ENCODE assay signal across 8 cellular contexts in the genomic region with DNA sequence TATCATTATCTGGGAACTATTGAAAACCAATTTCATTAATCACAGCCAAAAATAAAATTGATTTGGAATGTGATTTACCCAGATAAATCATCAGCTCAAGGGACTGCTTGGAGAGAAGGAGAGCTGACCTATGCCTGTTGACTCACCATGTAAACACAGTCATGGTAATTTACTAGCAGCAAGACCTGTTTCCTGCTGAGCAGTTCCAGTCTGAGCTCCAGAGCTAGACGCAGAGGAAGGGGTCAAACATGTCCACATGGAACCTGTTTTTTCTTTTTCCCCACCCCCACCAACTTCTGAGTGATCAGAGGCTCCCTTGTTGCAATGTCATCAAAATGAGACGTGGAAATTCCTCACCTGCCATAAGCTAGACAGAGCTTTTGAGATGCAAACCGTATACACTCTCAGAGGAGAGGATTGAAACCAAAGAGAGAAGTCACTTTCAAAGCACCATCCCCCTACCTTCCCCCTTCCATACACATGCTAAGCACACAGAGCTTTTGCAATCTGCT. TPM values are rescaled to one million over a fixed set of nuclear protein-coding genes. Genes with fewer than 3 reads are reported as not detected.
A peak's percentile ranks its signal among the peaks of the same experiment; 100 is the strongest.
DNase-seq lines count a peak whose midpoint lies in the region; ATAC-seq and TF ChIP-seq lines count a peak whose summit lies in the region.

No MANE protein-coding gene starts in this region.

- CTCF ChIA-PET in mammary epithelial cell (lab: Charles Lee; ENCODE audit: low non-redundant PET): interaction anchor here (0.6 to 1.0 kb wide), 2 partner anchors 96 to 116 kb away, joined by 7 to 10 read pairs; no protein-coding TSS in a partner anchor

- no peaks in the 10 kb centered on the region for H3K9me3 ChIP-seq in mammary epithelial cell (replicated peaks; ENCODE audit: insufficient read depth, low read length)

- peak overlapping the region; percentile 21 for H3K4me3 Mint-ChIP-seq in activated CD4-positive, alpha-beta T cell treated with anti-CD3 and anti-CD28 coated beads, Interleukin-2, amount 10 ng/mL, durations not matched to agents 24 days and 14 days

- no peak overlapping the region for H3K9ac ChIP-seq in mammary epithelial cell (ENCODE audit: insufficient read depth, low read length)

- H3K4me3 ChIP-seq in mammary epithelial cell (replicated peaks in 1 of 3; ENCODE audit: insufficient read depth in 1 of 3, low read depth in 2 of 3, low read length in 3 of 3): no peak overlapping the region

- in situ Hi-C loops in mammary epithelial cell (cut with MboI; ENCODE audit: low sequenced_read_pairs in 2 of 2): loop anchor here in 1 of 2 donors (10.0 kb wide), 1 partner anchor 201 kb away; no protein-coding TSS in a partner anchor

- no peaks in the 10 kb centered on the region for H3K79me2 ChIP-seq in mammary epithelial cell (ENCODE audit: insufficient read depth, low read length)

- H3K36me3 ChIP-seq in mammary epithelial cell (ENCODE audit: insufficient read depth, low read length): no peaks in the 10 kb centered on the region

- H3K27ac Mint-ChIP-seq in activated CD4-positive, alpha-beta T cell treated with anti-CD3 and anti-CD28 coated beads, Interleukin-2, amount 10 ng/mL, durations not matched to agents 24 days and 14 days: peak overlapping the region; percentile 65

- peak overlapping the region; percentile 21 for H3K4me2 ChIP-seq in mammary epithelial cell (ENCODE audit: insufficient read depth, low read depth, low read length)

- no peaks in the 10 kb centered on the region for H3K36me3 Mint-ChIP-seq in activated CD4-positive, alpha-beta T cell treated with anti-CD3 and anti-CD28 coated beads, Interleukin-2, amount 10 ng/mL, durations not matched to agents 24 days and 14 days (ENCODE audit: low read depth)

- no peaks in the 10 kb centered on the region for H4K20me1 ChIP-seq in mammary epithelial cell (ENCODE audit: insufficient read depth, low read length)

- no TSS peak for BruUV-seq in mammary epithelial cell (replicated peaks; lab: Mats Ljungman, UMichigan)

- 47% methylated on average over 3 of the region's 3 CpGs for WGBS in mammary epithelial cell (ENCODE audit: low coverage, missing lambda C conversion rate)

- H3K9me3 Mint-ChIP-seq in activated CD4-positive, alpha-beta T cell treated with anti-CD3 and anti-CD28 coated beads, Interleukin-2, amount 10 ng/mL, durations not matched to agents 24 days and 14 days: peaks cover 4% of the 10 kb centered on the region

- peak overlapping the region; percentile 11 for H2AFZ ChIP-seq in mammary epithelial cell (ENCODE audit: low read depth, low read length)

- intact Hi-C loops in activated CD4-positive, alpha-beta T cell treated with anti-CD3 and anti-CD28 coated beads, Interleukin-2, amount 10 ng/mL, durations not matched to agents 24 days and 14 days (cut with micrococcal nuclease): loop anchor here (1.0 to 5.0 kb wide), 2 partner anchors 21 to 79 kb away; no protein-coding TSS in a partner anchor
- intact Hi-C loops in mammary epithelial cell (cut with micrococcal nuclease): loop anchor here (1.0 to 10.0 kb wide), 4 partner anchors 25 to 271 kb away; partner anchors contain the start of gene TRIM45

- TF ChIP-seq CTCF in mammary epithelial cell (conservative IDR thresholded peaks at IDR 0.05 in 1 of 2, IDR thresholded peaks at IDR 0.05 in 1 of 2; ENCODE audit: extremely low read depth in 1 of 2, insufficient read depth in 1 of 2, low read depth in 1 of 2, low read length in 2 of 2): no peak

- H3K27ac ChIP-seq in mammary epithelial cell (ENCODE audit: insufficient read depth, low read depth, low read length): no peak overlapping the region

- no peak for DNase-seq in activated CD4-positive, alpha-beta T cell treated with anti-CD3 and anti-CD28 coated beads, Interleukin-2, amount 10 ng/mL, durations not matched to agents 24 days and 14 days
- no peak for DNase-seq in activated CD4-positive, alpha-beta T cell treated with anti-CD3 and anti-CD28 coated beads for 4 hours
- DNase-seq in NCI-H510A treated with DMSO at 0.1 percent for 48 hours (lab: John Stamatoyannopoulos, UW) (peak; percentile 78), mammary epithelial cell (peak; percentile 83), mucosa of gallbladder (ENCODE audit: low spot score) (peak; percentile 73)

- peaks cover 32% of the 10 kb centered on the region for H3K4me1 ChIP-seq in mammary epithelial cell (ENCODE audit: insufficient read depth, low read length)

- ATAC-seq in GM21390 (IDR thresholded peaks at IDR 0.05; ENCODE audit: unreplicated experiment) (no peak), GM21737 (IDR thresholded peaks at IDR 0.05; ENCODE audit: unreplicated experiment) (no peak), GM18870 (IDR thresholded peaks at IDR 0.05; ENCODE audit: unreplicated experiment) (no peak)

- dilution Hi-C loops in mammary epithelial cell (cut with HindIII; ENCODE audit: low sequenced_read_pairs): no loop called here

- H3K27me3 ChIP-seq in mammary epithelial cell (ENCODE audit: insufficient read depth, low read length): no peaks in the 10 kb centered on the region

- no peaks in the 10 kb centered on the region for H3K27me3 Mint-ChIP-seq in activated CD4-positive, alpha-beta T cell treated with anti-CD3 and anti-CD28 coated beads, Interleukin-2, amount 10 ng/mL, durations not matched to agents 24 days and 14 days

- peaks cover 21% of the 10 kb centered on the region for H3K4me1 Mint-ChIP-seq in activated CD4-positive, alpha-beta T cell treated with anti-CD3 and anti-CD28 coated beads, Interleukin-2, amount 10 ng/mL, durations not matched to agents 24 days and 14 days

RNA-seq across cellular contexts. Expression of gene PTGFRN, which starts 56.0 kb away (rescaled TPM):
- total RNA-seq in activated CD4-positive, alpha-beta T cell treated with anti-CD3 and anti-CD28 coated beads, Interleukin-2, amount 10 ng/mL, durations not matched to agents 24 days and 14 days: 35.4 and 35.6 TPM in 2 replicates
- 100 to 1,000 TPM; 143 to 150 TPM for total RNA-seq in mammary epithelial cell
- 79.4 TPM for polyA plus RNA-seq in mammary epithelial cell
- polyA minus RNA-seq in mammary epithelial cell: 147 TPM
- total RNA-seq in mucosa of gallbladder: 93.6 TPM

Comparison
In these comparisons a context has a peak if more than half of its experiments do, and no peak if none do; other contexts are left out.
1. DNase-seq: peak in NCI-H510A treated with DMSO at 0.1 percent for 48 hours (single experiment), mammary epithelial cell (single experiment) and mucosa of gallbladder (single experiment); none in activated CD4-positive, alpha-beta T cell treated with anti-CD3 and anti-CD28 coated beads, Interleukin-2, amount 10 ng/mL, durations not matched to agents 24 days and 14 days (single experiment) and activated CD4-positive, alpha-beta T cell treated with anti-CD3 and anti-CD28 coated beads for 4 hours (0 of 2).